ENCODE assay signal across 8 cellular contexts in genomic region chr2:218648473-218649100, GRCh38. TPM values are rescaled to one million over a fixed set of nuclear protein-coding genes. Genes with fewer than 3 reads are reported as not detected.
DNase-seq lines count a peak whose midpoint lies in the region; ATAC-seq and TF ChIP-seq lines count a peak whose summit lies in the region.

No MANE protein-coding gene starts in this region.

- H3K27ac ChIP-seq in CD4-positive, CD25-positive, alpha-beta regulatory T cell (ENCODE audit: insufficient read depth, low read length, poor library complexity, severe bottlenecking), result no peak overlapping the region
- no peak overlapping the region for H3K27ac ChIP-seq in tibial artery

- CTCF ChIA-PET in activated CD4-positive, alpha-beta memory T cell treated with anti-CD3 and anti-CD28 coated beads, Interleukin-2, amount 10 ng/mL, durations not matched to agents 7 days and 5 days (lab: Charles Lee), result interaction anchor here (0.6 to 6.1 kb wide), 17 partner anchors 10 to 439 kb away, joined by 3 to 63 read pairs (median 3); partner anchors contain the start of genes BCS1L, TTLL4 and ZNF142

- POLR2A ChIA-PET in activated CD4-positive, alpha-beta memory T cell treated with anti-CD3 and anti-CD28 coated beads, Interleukin-2, amount 10 ng/mL, durations not matched to agents 7 days and 5 days (lab: Charles Lee), result interaction anchor here (0.9 to 4.4 kb wide), 4 partner anchors 10 to 81 kb away, joined by 3 to 22 read pairs (median 4); partner anchors contain the start of genes BCS1L, USP37 and ZNF142

- H3K36me3 Mint-ChIP-seq in CD4-positive, CD25-positive, alpha-beta regulatory T cell, result peaks cover 47% of the 10 kb centered on the region
- peaks cover 74% of the 10 kb centered on the region for H3K36me3 Mint-ChIP-seq in activated CD4-positive, alpha-beta memory T cell treated with anti-CD3 and anti-CD28 coated beads, Interleukin-2, amount 10 ng/mL, durations not matched to agents 7 days and 5 days (ENCODE audit: low read depth)

- DNase-seq in CD4-positive, CD25-positive, alpha-beta regulatory T cell, result peak; percentile 19 to 75 (median 56)
- DNase-seq in NCI-H345 treated with DMSO at 0.1 percent for 48 hours (lab: John Stamatoyannopoulos, UW; ENCODE audit: unreplicated experiment) (peak; percentile 1), epidermal melanocyte (ENCODE audit: insufficient read length, low spot score) (peak; percentile 67), myocyte (ENCODE audit: low read depth) (peak; percentile 60), tibial artery (peak in 1 of 2 donors; percentile 43)
- DNase-seq in activated CD4-positive, alpha-beta memory T cell treated with anti-CD3 and anti-CD28 coated beads, Interleukin-2, amount 10 ng/mL, durations not matched to agents 7 days and 5 days, result peak; percentile 67

- peak; percentile 61 to 62 for ATAC-seq in CD4-positive, CD25-positive, alpha-beta regulatory T cell (ENCODE audit: low read depth in 2 of 2)
- peak; percentile 51 for ATAC-seq in GM21515 (IDR thresholded peaks at IDR 0.05; ENCODE audit: unreplicated experiment)
- no peak for ATAC-seq in HG02884 (IDR thresholded peaks at IDR 0.05; ENCODE audit: unreplicated experiment)

- H3K9me3 ChIP-seq in CD4-positive, CD25-positive, alpha-beta regulatory T cell (ENCODE audit: control insufficient read depth in 2 of 2, low read length in 2 of 2), result no peaks in the 10 kb centered on the region
- no peaks in the 10 kb centered on the region for H3K9me3 ChIP-seq in tibial artery

- no peaks in the 10 kb centered on the region for H3K9me3 Mint-ChIP-seq in CD4-positive, CD25-positive, alpha-beta regulatory T cell
- H3K9me3 Mint-ChIP-seq in activated CD4-positive, alpha-beta memory T cell treated with anti-CD3 and anti-CD28 coated beads, Interleukin-2, amount 10 ng/mL, durations not matched to agents 7 days and 5 days, result no peaks in the 10 kb centered on the region

- peak overlapping the region in 2 of 3 donors; percentile 44 to 59 for H3K27ac Mint-ChIP-seq in CD4-positive, CD25-positive, alpha-beta regulatory T cell
- no peak overlapping the region for H3K27ac Mint-ChIP-seq in activated CD4-positive, alpha-beta memory T cell treated with anti-CD3 and anti-CD28 coated beads, Interleukin-2, amount 10 ng/mL, durations not matched to agents 7 days and 5 days

- H3K4me1 ChIP-seq in CD4-positive, CD25-positive, alpha-beta regulatory T cell (ENCODE audit: control insufficient read depth, insufficient read depth, low read length, poor library complexity, severe bottlenecking), result no peaks in the 10 kb centered on the region
- H3K4me1 ChIP-seq in tibial artery, result no peaks in the 10 kb centered on the region

- intact Hi-C loops in tibial artery (cut with DNase I; ENCODE audit: low total_unique reads), result no loop called here

- peak; percentile 58 to 77 for TF ChIP-seq CTCF in tibial artery (IDR thresholded peaks at IDR 0.05)

- peaks cover 81% of the 10 kb centered on the region for H3K36me3 ChIP-seq in CD4-positive, CD25-positive, alpha-beta regulatory T cell (ENCODE audit: control insufficient read depth, insufficient read depth, low read length)
- H3K36me3 ChIP-seq in tibial artery, result peaks cover 72 to 96% (median 93%) of the 10 kb centered on the region in 3 donors

- H3K4me3 Mint-ChIP-seq in CD4-positive, CD25-positive, alpha-beta regulatory T cell, result peak overlapping the region in 1 of 4 donors; percentile 17
- H3K4me3 Mint-ChIP-seq in activated CD4-positive, alpha-beta memory T cell treated with anti-CD3 and anti-CD28 coated beads, Interleukin-2, amount 10 ng/mL, durations not matched to agents 7 days and 5 days, result no peak overlapping the region

- no peaks in the 10 kb centered on the region for H3K27me3 Mint-ChIP-seq in CD4-positive, CD25-positive, alpha-beta regulatory T cell
- H3K27me3 Mint-ChIP-seq in activated CD4-positive, alpha-beta memory T cell treated with anti-CD3 and anti-CD28 coated beads, Interleukin-2, amount 10 ng/mL, durations not matched to agents 7 days and 5 days, result no peaks in the 10 kb centered on the region

- H3K4me3 ChIP-seq in CD4-positive, CD25-positive, alpha-beta regulatory T cell (ENCODE audit: low read depth, low read length), result no peak overlapping the region
- no peak overlapping the region for H3K4me3 ChIP-seq in tibial artery

- H3K4me1 Mint-ChIP-seq in CD4-positive, CD25-positive, alpha-beta regulatory T cell, result peaks cover 7 to 19% (median 13%) of the 10 kb centered on the region in 4 donors
- peaks cover 1% of the 10 kb centered on the region for H3K4me1 Mint-ChIP-seq in activated CD4-positive, alpha-beta memory T cell treated with anti-CD3 and anti-CD28 coated beads, Interleukin-2, amount 10 ng/mL, durations not matched to agents 7 days and 5 days

- H3K27me3 ChIP-seq in CD4-positive, CD25-positive, alpha-beta regulatory T cell (ENCODE audit: control insufficient read depth, insufficient read depth, low read length), result no peaks in the 10 kb centered on the region
- H3K27me3 ChIP-seq in tibial artery, result no peaks in the 10 kb centered on the region

RNA-seq across cellular contexts. Expression of gene ZNF142, which starts 10.8 kb away (rescaled TPM):
- 48.8 TPM for total RNA-seq in CD4-positive, CD25-positive, alpha-beta regulatory T cell
- polyA plus RNA-seq in CD4-positive, CD25-positive, alpha-beta regulatory T cell, result 1 to 10 TPM; 5.6 to 8.7 (median 6.4) TPM
- total RNA-seq in activated CD4-positive, alpha-beta memory T cell treated with anti-CD3 and anti-CD28 coated beads, Interleukin-2, amount 10 ng/mL, durations not matched to agents 7 days and 5 days, result 10 to 100 TPM; 41.4 to 41.8 TPM
- 10.9 and 14.9 TPM in 2 replicates for total RNA-seq in myocyte
- 9.7 TPM for polyA plus RNA-seq in myocyte (2012)

RNA-seq across cellular contexts. Expression of gene BCS1L, which starts 10.9 kb away (rescaled TPM):
- total RNA-seq in CD4-positive, CD25-positive, alpha-beta regulatory T cell, result 25.3 TPM
- 10 to 100 TPM; 11.7 to 15.3 (median 14.3) TPM for polyA plus RNA-seq in CD4-positive, CD25-positive, alpha-beta regulatory T cell
- 10 to 100 TPM; 35.0 to 39.8 TPM for total RNA-seq in activated CD4-positive, alpha-beta memory T cell treated with anti-CD3 and anti-CD28 coated beads, Interleukin-2, amount 10 ng/mL, durations not matched to agents 7 days and 5 days
- 27.6 and 39.2 TPM in 2 replicates for total RNA-seq in myocyte
- polyA plus RNA-seq in myocyte (2012), result 34.9 TPM

RNA-seq across cellular contexts. Expression of gene RNF25, which starts 23.2 kb away (rescaled TPM):
- 19.5 TPM for total RNA-seq in CD4-positive, CD25-positive, alpha-beta regulatory T cell
- 10 to 100 TPM; 20.0 to 25.6 (median 22.7) TPM for polyA plus RNA-seq in CD4-positive, CD25-positive, alpha-beta regulatory T cell
- 10 to 100 TPM; 15.1 to 21.9 TPM for total RNA-seq in activated CD4-positive, alpha-beta memory T cell treated with anti-CD3 and anti-CD28 coated beads, Interleukin-2, amount 10 ng/mL, durations not matched to agents 7 days and 5 days
- total RNA-seq in myocyte, result 19.8 and 20.9 TPM in 2 replicates
- 45.0 TPM for polyA plus RNA-seq in myocyte (2012)

RNA-seq across cellular contexts. Expression of gene STK36, which starts 23.3 kb away (rescaled TPM):
- 10.5 TPM for total RNA-seq in CD4-positive, CD25-positive, alpha-beta regulatory T cell
- 1 to 10 TPM; 1.8 to 3.7 (median 2.6) TPM for polyA plus RNA-seq in CD4-positive, CD25-positive, alpha-beta regulatory T cell
- 10 to 100 TPM; 17.6 to 17.9 TPM for total RNA-seq in activated CD4-positive, alpha-beta memory T cell treated with anti-CD3 and anti-CD28 coated beads, Interleukin-2, amount 10 ng/mL, durations not matched to agents 7 days and 5 days
- 26.8 and 29.7 TPM in 2 replicates for total RNA-seq in myocyte
- 25.9 TPM for polyA plus RNA-seq in myocyte (2012)

RNA-seq across cellular contexts. Expression of gene PLCD4, which starts 40.9 kb away (rescaled TPM):
- total RNA-seq in CD4-positive, CD25-positive, alpha-beta regulatory T cell, result 0.12 TPM
- polyA plus RNA-seq in CD4-positive, CD25-positive, alpha-beta regulatory T cell, result under 1 TPM in 2 of 4 donors, not detected in 2; 0.16 to 0.54 TPM
- under 1 TPM; 0.10 to 0.38 TPM for total RNA-seq in activated CD4-positive, alpha-beta memory T cell treated with anti-CD3 and anti-CD28 coated beads, Interleukin-2, amount 10 ng/mL, durations not matched to agents 7 days and 5 days
- 9.9 and 11.8 TPM in 2 replicates for total RNA-seq in myocyte
- polyA plus RNA-seq in myocyte (2012), result 7.6 TPM
